16 cellular contexts compared by ENCODE assay signal in genomic region chr1:217331698-217332097, GRCh38.
DNase-seq lines count a peak whose midpoint lies in the region; ATAC-seq and TF ChIP-seq lines count a peak whose summit lies in the region.
"Had no signal": no experiment of that assay in that cellular context is flagged by ENCODE, and none has a peak within 500 bp of the region (broad histone marks: within the 10 kb centered on the region; RNA-seq: fewer than 3 reads in every experiment).

No MANE protein-coding gene starts in this region.

- no peaks in the 10 kb centered on the region for H3K36me3 ChIP-seq in PC-9 (ENCODE audit: low read depth)
- no peaks in the 10 kb centered on the region for H3K36me3 ChIP-seq in uterus
- H3K36me3 ChIP-seq: BE2C had no signal

- no peaks in the 10 kb centered on the region for H4K20me1 ChIP-seq in PC-9 (ENCODE audit: insufficient read depth)

- peaks cover 4% of the 10 kb centered on the region for H3K36me3 Mint-ChIP-seq in progenitor cell of endocrine pancreas (ENCODE audit: insufficient read depth)
- H3K36me3 Mint-ChIP-seq: CD4-positive, alpha-beta memory T cell had no signal

- H3K79me2 ChIP-seq in PC-9 (ENCODE audit: low read depth): no peaks in the 10 kb centered on the region

- DNase-seq in HT1080 (ENCODE audit: low read depth): peak; percentile 11
- no peak for DNase-seq in PC-9
- peak; percentile 11 for DNase-seq in myocyte (ENCODE audit: low read depth)
- no peak for DNase-seq in progenitor cell of endocrine pancreas (ENCODE audit: low spot score, unreplicated experiment)
- no peak for DNase-seq in uterus
- DNase-seq: CD4-positive, alpha-beta memory T cell; DMS153; DMS79 treated with DMSO at 0.1 percent for 48 hours; EL; HCEC 1CT; HFFc6 had no signal

- H3F3A ChIP-seq in PC-9 (ENCODE audit: insufficient read depth, low read depth): no peaks in the 10 kb centered on the region

- peak overlapping the region; percentile 4 for H3K27ac Mint-ChIP-seq in progenitor cell of endocrine pancreas
- H3K27ac Mint-ChIP-seq: CD4-positive, alpha-beta memory T cell; HFFc6 had no signal

- POLR2A ChIA-PET in PC-9 (lab: Charles Lee; ENCODE audit: unreplicated experiment): no interaction called here

- H3K9me2 ChIP-seq in PC-9 (ENCODE audit: insufficient read depth): no peaks in the 10 kb centered on the region; the same call in 1 of the 2 replicates

- TF ChIP-seq CTCF in PC-9 (conservative IDR thresholded peaks at IDR 0.05) (no peak), progenitor cell of endocrine pancreas (IDR thresholded peaks at IDR 0.05; ENCODE audit: unreplicated experiment) (no peak), uterus (IDR thresholded peaks at IDR 0.05) (no peak)

- intact Hi-C loops in PC-9 (cut with micrococcal nuclease; ENCODE audit: unreplicated experiment) (no loop called here), uterus (cut with DNase I; ENCODE audit: low total_unique reads) (no loop called here)

- H3K9me3 ChIP-seq in PC-9 (ENCODE audit: insufficient read depth, low read depth) (no peaks in the 10 kb centered on the region; the same call in 1 of the 2 replicates), uterus (no peaks in the 10 kb centered on the region)
- H3K9me3 ChIP-seq: BE2C had no signal

- BruUV-seq in PC-9 (replicated peaks; lab: Mats Ljungman, UMichigan): no TSS peak

- H3K4me1 ChIP-seq in PC-9 (replicated peaks; ENCODE audit: insufficient read depth): no peaks in the 10 kb centered on the region
- no peaks in the 10 kb centered on the region for H3K4me1 ChIP-seq in uterus
- H3K4me1 ChIP-seq: A549, BE2C had no signal

- H3K9me3 Mint-ChIP-seq in progenitor cell of endocrine pancreas (ENCODE audit: low read depth): peaks cover 7% of the 10 kb centered on the region

- peaks cover 20% of the 10 kb centered on the region for H3K27me3 Mint-ChIP-seq in progenitor cell of endocrine pancreas
- H3K27me3 Mint-ChIP-seq: CD4-positive, alpha-beta memory T cell had no signal

- 0 out of 2 replicates have a peak overlapping the region, but pooled peaks have one; percentile 26 for H2AFZ ChIP-seq in PC-9

- no peak overlapping the region for H3K4me2 ChIP-seq in PC-9
- H3K4me2 ChIP-seq: A549 had no signal

- H3K27ac ChIP-seq in PC-9 (no peak overlapping the region), uterus (no peak overlapping the region)
- H3K27ac ChIP-seq: A549, C4-2B had no signal

- ATAC-seq in HG03095 (IDR thresholded peaks at IDR 0.05; ENCODE audit: unreplicated experiment): no peak
- no peak for ATAC-seq in HG03045 (IDR thresholded peaks at IDR 0.05; ENCODE audit: unreplicated experiment)
- ATAC-seq: A549 had no signal

- no peak overlapping the region for H3K4me3 Mint-ChIP-seq in progenitor cell of endocrine pancreas (ENCODE audit: low read depth)
- H3K4me3 Mint-ChIP-seq: CD4-positive, alpha-beta memory T cell; HFFc6 had no signal

- CTCF ChIA-PET in PC-9 (lab: Charles Lee): no interaction called here

- H3K4me3 ChIP-seq in PC-9 (no peak overlapping the region), uterus (no peak overlapping the region)
- H3K4me3 ChIP-seq: A549 had no signal

- no peak for TF ChIP-seq POLR2A in uterus (IDR thresholded peaks at IDR 0.05)

- no peaks in the 10 kb centered on the region for H3K4me1 Mint-ChIP-seq in progenitor cell of endocrine pancreas (ENCODE audit: low read depth)
- H3K4me1 Mint-ChIP-seq: CD4-positive, alpha-beta memory T cell had no signal

- H3K27me3 ChIP-seq in PC-9 (ENCODE audit: insufficient read depth, low read depth) (no peaks in the 10 kb centered on the region), uterus (no peaks in the 10 kb centered on the region)
- H3K27me3 ChIP-seq: BE2C had no signal

Comparison
In these comparisons a context has a peak if more than half of its experiments do, and no peak if none do; other contexts are left out.
1. DNase-seq: peak in HT1080 (single experiment) and myocyte (single experiment); none in PC-9 (0 of 2), progenitor cell of endocrine pancreas (single experiment) and uterus (0 of 2).